ENCODE assay signal across 8 cellular contexts in the genomic region with DNA sequence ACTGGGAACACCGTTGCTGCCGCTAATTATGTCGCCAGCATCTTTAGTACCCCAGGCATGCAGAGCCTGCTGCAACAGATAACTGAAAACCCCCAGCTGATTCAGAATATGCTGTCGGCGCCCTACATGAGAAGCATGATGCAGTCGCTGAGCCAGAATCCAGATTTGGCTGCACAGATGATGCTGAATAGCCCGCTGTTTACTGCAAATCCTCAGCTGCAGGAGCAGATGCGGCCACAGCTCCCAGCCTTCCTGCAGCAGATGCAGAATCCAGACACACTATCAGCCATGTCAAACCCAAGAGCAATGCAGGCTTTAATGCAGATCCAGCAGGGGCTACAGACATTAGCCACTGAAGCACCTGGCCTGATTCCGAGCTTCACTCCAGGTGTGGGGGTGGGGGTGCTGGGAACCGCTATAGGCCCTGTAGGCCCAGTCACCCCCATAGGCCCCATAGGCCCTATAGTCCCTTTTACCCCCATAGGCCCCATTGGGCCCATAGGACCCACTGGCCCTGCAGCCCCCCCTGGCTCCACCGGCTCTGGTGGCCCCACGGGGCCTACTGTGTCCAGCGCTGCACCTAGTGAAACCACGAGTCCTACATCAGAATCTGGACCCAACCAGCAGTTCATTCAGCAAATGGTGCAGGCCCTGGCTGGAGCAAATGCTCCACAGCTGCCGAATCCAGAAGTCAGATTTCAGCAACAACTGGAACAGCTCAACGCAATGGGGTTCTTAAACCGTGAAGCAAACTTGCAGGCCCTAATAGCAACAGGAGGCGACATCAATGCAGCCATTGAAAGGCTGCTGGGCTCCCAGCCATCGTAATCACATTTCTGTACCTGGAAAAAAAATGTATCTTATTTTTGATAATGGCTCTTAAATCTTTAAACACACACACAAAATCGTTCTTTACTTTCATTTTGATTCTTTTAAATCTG. TPM values are rescaled to one million over a fixed set of nuclear protein-coding genes. Genes with fewer than 3 reads are reported as not detected.
DNase-seq lines count a peak whose midpoint lies in the region; ATAC-seq and TF ChIP-seq lines count a peak whose summit lies in the region.

No MANE protein-coding gene starts in this region.

- H3K4me1 ChIP-seq in muscle layer of duodenum (ENCODE audit: control insufficient read depth in 1 of 2, insufficient read depth in 2 of 2, low read length in 2 of 2), result peaks cover 0 to 12% of the 10 kb centered on the region in 2 donors

- DNase-seq in NCI-H69 (lab: John Stamatoyannopoulos, UW) (peak; percentile 32), choroid plexus epithelial cell (ENCODE audit: low read depth) (peak; percentile 12), type B pancreatic cell (ENCODE audit: extremely low spot score, unreplicated experiment) (no peak), SHP77 treated with DMSO at 0.1 percent for 48 hours (lab: John Stamatoyannopoulos, UW) (no peak)

- H3K4me3 ChIP-seq in choroid plexus epithelial cell (ENCODE audit: low read depth, low read length), result peak overlapping the region; percentile 78
- H3K4me3 ChIP-seq in muscle layer of duodenum (ENCODE audit: low read depth in 1 of 2, low read length in 2 of 2), result peak overlapping the region; percentile 84 to 92

- H3K36me3 ChIP-seq in muscle layer of duodenum (ENCODE audit: control insufficient read depth in 1 of 2, insufficient read depth in 2 of 2, low read length in 2 of 2), result no peaks in the 10 kb centered on the region

- ATAC-seq in GM19035 (IDR thresholded peaks at IDR 0.05; ENCODE audit: unreplicated experiment) (peak; percentile 1), HG03378 (IDR thresholded peaks at IDR 0.05; ENCODE audit: unreplicated experiment) (no peak), HG02623 (IDR thresholded peaks at IDR 0.05; ENCODE audit: unreplicated experiment) (no peak)

- no peaks in the 10 kb centered on the region for H3K27me3 Mint-ChIP-seq in type B pancreatic cell

- no peaks in the 10 kb centered on the region for H3K9me3 ChIP-seq in muscle layer of duodenum (ENCODE audit: control insufficient read depth in 1 of 2, low read length in 2 of 2)

- H3K27ac ChIP-seq in muscle layer of duodenum (ENCODE audit: low read length), result peak overlapping the region; percentile 31

- H3K36me3 Mint-ChIP-seq in type B pancreatic cell, result no peaks in the 10 kb centered on the region

- H3K4me3 Mint-ChIP-seq in type B pancreatic cell, result peak overlapping the region; percentile 90

- H3K27ac Mint-ChIP-seq in type B pancreatic cell, result peak overlapping the region; percentile 95

- TF ChIP-seq CTCF in choroid plexus epithelial cell (conservative IDR thresholded peaks at IDR 0.05; ENCODE audit: low read depth, low read length) (no peak), type B pancreatic cell (conservative IDR thresholded peaks at IDR 0.05) (no peak)

- H3K4me1 Mint-ChIP-seq in type B pancreatic cell (ENCODE audit: unreplicated experiment), result peaks cover 7% of the 10 kb centered on the region

- H3K9me3 Mint-ChIP-seq in type B pancreatic cell, result no peaks in the 10 kb centered on the region

- no peaks in the 10 kb centered on the region for H3K27me3 ChIP-seq in muscle layer of duodenum (ENCODE audit: low read depth, low read length)

RNA-seq across cellular contexts. Expression of gene UBQLN2, which starts 1.8 kb away (rescaled TPM):
- total RNA-seq in type B pancreatic cell (ENCODE audit: low replicate concordance), result 41.2 and 41.4 TPM in 2 replicates

Comparison
In these comparisons a context has a peak if more than half of its experiments do, and no peak if none do; other contexts are left out.
1. DNase-seq: peak in NCI-H69 (single experiment) and choroid plexus epithelial cell (single experiment); none in type B pancreatic cell (single experiment) and SHP77 treated with DMSO at 0.1 percent for 48 hours (single experiment).